Comparison of ENCODE assay signal across 1 cellular context in the genomic region with DNA sequence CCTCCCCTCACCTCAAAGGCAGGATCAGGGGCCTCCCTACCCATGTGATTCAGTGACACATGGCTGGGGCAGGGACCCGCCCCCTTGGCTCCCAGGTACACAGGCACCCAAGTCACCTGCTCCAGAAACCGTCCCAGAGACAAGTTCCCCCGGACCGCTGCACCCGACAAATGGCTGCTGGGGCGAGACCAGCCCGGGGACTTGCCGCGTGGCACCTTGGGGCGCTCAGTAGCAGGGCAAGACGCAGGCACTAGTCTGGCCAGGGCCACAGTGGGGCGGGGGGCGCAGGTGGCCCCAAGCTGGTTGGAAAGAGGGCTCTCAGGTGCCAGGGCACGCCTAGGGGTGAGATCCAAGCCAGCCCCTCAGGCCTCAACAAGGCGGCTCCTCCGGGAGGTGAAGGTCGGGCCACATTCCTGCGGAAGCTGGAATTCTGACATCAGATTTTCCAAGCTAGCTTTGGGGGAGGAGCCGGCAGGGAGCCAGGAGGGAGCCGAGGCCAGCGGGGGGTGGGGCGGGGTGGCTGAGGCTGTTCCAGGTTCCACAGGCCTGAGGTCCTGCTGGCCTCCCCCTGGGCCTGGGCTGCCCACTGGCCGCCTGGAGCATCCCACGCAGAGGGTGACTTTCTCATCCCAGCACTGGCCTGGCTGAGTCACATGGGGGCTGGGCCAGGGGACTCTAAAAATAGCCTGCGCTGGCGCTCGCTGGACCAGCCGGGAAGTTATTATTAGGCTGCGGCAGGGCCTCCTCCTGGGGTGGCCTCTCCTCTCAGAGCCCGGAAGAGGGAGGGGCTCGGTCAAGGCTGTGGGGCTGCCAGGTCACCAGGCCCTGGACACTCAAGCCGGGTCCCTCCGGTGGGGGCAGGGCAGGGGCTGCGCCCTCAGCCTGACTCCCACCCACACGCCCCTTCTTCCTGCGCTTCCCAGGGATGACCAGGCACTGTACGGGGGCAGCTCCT.
TF ChIP-seq lines count a peak whose summit lies in the region.

No MANE protein-coding gene starts in this region.

TF ChIP-seq in HEK293, 187 proteins besides CTCF, POLR2A, EP300 and RAD21 (continued from another document):
- TF ChIP-seq, protein P1, sequence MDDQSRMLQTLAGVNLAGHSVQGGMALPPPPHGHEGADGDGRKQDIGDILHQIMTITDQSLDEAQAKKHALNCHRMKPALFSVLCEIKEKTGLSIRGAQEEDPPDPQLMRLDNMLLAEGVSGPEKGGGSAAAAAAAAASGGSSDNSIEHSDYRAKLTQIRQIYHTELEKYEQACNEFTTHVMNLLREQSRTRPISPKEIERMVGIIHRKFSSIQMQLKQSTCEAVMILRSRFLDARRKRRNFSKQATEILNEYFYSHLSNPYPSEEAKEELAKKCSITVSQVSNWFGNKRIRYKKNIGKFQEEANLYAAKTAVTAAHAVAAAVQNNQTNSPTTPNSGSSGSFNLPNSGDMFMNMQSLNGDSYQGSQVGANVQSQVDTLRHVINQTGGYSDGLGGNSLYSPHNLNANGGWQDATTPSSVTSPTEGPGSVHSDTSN (CRISPR knock-in tag; IDR thresholded peaks at IDR 0.05): peak; percentile 15; the same call in 1 of the 2 replicates
- TF ChIP-seq ZNF223 (tag by site-specific recombination; IDR thresholded peaks at IDR 0.05): no peak
- peak; percentile 96 for TF ChIP-seq GLIS2 (tag by site-specific recombination; IDR thresholded peaks at IDR 0.05)
- TF ChIP-seq ZNF777 (tag by site-specific recombination; IDR thresholded peaks at IDR 0.05; ENCODE audit: borderline replicate concordance): no peak
- TF ChIP-seq ZNF184 (tag by site-specific recombination; IDR thresholded peaks at IDR 0.05): no peak
- TF ChIP-seq ZBTB1 (tag by site-specific recombination; IDR thresholded peaks at IDR 0.05): no peak
- TF ChIP-seq, protein P2, sequence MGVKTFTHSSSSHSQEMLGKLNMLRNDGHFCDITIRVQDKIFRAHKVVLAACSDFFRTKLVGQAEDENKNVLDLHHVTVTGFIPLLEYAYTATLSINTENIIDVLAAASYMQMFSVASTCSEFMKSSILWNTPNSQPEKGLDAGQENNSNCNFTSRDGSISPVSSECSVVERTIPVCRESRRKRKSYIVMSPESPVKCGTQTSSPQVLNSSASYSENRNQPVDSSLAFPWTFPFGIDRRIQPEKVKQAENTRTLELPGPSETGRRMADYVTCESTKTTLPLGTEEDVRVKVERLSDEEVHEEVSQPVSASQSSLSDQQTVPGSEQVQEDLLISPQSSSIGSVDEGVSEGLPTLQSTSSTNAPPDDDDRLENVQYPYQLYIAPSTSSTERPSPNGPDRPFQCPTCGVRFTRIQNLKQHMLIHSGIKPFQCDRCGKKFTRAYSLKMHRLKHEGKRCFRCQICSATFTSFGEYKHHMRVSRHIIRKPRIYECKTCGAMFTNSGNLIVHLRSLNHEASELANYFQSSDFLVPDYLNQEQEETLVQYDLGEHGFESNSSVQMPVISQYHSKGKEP (tag by site-specific recombination; IDR thresholded peaks at IDR 0.05): no peak
- TF ChIP-seq ZNF707 (tag by site-specific recombination; IDR thresholded peaks at IDR 0.05): no peak
- peak; percentile 52 for TF ChIP-seq SP2 (tag by site-specific recombination; IDR thresholded peaks at IDR 0.05)
- no peak for TF ChIP-seq ZNF48 (tag by site-specific recombination; IDR thresholded peaks at IDR 0.05)
- TF ChIP-seq ZNF112 (tag by site-specific recombination; IDR thresholded peaks at IDR 0.05): no peak
- TF ChIP-seq, protein P3, sequence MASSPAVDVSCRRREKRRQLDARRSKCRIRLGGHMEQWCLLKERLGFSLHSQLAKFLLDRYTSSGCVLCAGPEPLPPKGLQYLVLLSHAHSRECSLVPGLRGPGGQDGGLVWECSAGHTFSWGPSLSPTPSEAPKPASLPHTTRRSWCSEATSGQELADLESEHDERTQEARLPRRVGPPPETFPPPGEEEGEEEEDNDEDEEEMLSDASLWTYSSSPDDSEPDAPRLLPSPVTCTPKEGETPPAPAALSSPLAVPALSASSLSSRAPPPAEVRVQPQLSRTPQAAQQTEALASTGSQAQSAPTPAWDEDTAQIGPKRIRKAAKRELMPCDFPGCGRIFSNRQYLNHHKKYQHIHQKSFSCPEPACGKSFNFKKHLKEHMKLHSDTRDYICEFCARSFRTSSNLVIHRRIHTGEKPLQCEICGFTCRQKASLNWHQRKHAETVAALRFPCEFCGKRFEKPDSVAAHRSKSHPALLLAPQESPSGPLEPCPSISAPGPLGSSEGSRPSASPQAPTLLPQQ (tag by site-specific recombination; IDR thresholded peaks at IDR 0.05): 0 out of 2 replicates have a peak, but pooled peaks have one; percentile 47
- no peak for TF ChIP-seq ZNF747 (tag by site-specific recombination; IDR thresholded peaks at IDR 0.05)
- TF ChIP-seq, protein P4, sequence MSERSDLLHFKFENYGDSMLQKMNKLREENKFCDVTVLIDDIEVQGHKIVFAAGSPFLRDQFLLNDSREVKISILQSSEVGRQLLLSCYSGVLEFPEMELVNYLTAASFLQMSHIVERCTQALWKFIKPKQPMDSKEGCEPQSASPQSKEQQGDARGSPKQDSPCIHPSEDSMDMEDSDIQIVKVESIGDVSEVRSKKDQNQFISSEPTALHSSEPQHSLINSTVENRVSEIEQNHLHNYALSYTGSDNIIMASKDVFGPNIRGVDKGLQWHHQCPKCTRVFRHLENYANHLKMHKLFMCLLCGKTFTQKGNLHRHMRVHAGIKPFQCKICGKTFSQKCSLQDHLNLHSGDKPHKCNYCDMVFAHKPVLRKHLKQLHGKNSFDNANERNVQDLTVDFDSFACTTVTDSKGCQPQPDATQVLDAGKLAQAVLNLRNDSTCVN (tag by site-specific recombination; optimal IDR thresholded peaks at IDR 0.05): peak; percentile 24
- TF ChIP-seq ZNF239 (tag by site-specific recombination; IDR thresholded peaks at IDR 0.05): no peak
- TF ChIP-seq RBAK (tag by site-specific recombination; IDR thresholded peaks at IDR 0.05): no peak
- no peak for TF ChIP-seq ZNF549 (tag by site-specific recombination; IDR thresholded peaks at IDR 0.05)
- TF ChIP-seq ZBTB17 (tag by site-specific recombination; IDR thresholded peaks at IDR 0.05): peak; percentile 34; the same call in 1 of the 2 replicates
- TF ChIP-seq, protein P5, sequence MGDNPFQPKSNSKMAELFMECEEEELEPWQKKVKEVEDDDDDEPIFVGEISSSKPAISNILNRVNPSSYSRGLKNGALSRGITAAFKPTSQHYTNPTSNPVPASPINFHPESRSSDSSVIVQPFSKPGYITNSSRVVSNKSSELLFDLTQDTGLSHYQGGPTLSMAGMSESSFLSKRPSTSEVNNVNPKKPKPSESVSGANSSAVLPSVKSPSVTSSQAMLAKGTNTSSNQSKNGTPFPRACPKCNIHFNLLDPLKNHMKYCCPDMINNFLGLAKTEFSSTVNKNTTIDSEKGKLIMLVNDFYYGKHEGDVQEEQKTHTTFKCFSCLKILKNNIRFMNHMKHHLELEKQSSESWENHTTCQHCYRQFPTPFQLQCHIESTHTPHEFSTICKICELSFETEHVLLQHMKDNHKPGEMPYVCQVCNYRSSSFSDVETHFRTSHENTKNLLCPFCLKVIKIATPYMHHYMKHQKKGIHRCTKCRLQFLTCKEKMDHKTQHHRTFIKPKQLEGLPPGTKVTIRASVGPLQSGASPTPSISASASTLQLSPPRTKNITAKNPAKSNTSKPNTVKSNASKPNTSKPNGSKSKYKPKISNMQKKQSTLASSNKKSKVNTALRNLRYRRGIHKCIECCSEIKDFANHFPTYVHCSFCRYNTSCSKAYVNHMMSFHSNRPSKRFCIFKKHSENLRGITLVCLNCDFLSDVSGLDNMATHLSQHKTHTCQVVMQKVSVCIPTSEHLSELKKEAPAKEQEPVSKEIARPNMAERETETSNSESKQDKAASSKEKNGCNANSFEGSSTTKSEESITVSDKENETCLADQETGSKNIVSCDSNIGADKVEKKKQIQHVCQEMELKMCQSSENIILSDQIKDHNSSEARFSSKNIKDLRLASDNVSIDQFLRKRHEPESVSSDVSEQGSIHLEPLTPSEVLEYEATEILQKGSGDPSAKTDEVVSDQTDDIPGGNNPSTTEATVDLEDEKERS (tag by site-specific recombination; IDR thresholded peaks at IDR 0.05): no peak
- no peak for TF ChIP-seq ZNF624 (tag by site-specific recombination; IDR thresholded peaks at IDR 0.05)
- no peak for TF ChIP-seq ZNF138 (tag by site-specific recombination; IDR thresholded peaks at IDR 0.05; ENCODE audit: borderline replicate concordance)
